18 cellular contexts compared by ENCODE assay signal in the genomic region with DNA sequence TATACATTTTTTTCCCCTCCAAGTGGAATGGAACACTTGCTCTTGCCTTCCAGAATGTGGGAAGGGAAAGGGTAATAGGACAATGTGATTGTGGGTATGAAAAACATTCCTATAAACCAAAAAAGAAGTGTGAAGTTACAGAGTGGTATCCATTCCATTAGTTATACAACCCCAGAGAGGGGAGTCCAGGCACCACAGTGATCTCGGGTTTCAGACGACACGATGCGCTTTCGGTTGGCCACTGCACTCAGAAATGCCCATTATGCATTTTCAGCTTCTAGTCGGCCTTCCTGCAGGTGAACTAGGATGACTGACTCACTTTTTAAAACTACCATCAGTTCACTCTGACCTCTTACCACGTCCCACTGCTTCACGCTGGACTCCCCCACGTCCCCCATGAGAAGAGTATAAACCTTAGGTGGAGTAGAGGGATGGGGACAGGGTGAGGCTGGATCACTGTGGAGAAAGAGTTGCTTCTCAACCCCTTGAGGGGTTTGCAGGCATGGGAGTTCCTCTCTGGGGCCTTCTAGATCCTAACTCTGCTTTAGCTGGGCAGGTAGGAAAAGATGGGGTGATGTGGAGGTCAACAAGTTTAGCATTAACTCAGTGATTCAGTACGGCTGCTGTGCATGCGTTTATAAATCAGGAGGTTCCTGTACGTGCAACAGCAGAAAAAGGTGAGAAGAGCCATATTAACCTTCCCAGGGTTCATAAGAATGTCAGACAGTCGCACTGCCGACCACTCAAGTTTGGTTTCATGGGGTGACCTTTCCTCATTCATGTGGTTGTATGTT. TPM values are rescaled to one million over a fixed set of nuclear protein-coding genes. Genes with fewer than 3 reads are reported as not detected.
DNase-seq lines count a peak whose midpoint lies in the region; ATAC-seq and TF ChIP-seq lines count a peak whose summit lies in the region.
"Had no signal": no experiment of that assay in that cellular context is flagged by ENCODE, and none has a peak within 500 bp of the region (broad histone marks: within the 10 kb centered on the region; RNA-seq: fewer than 3 reads in every experiment).

No MANE protein-coding gene starts in this region.

- no peak overlapping the region for H3K4me3 ChIP-seq in heart left ventricle
- H3K4me3 ChIP-seq in osteoblast (ENCODE audit: insufficient read depth, low read length): no peak overlapping the region
- H3K4me3 ChIP-seq in aorta (ENCODE audit: low read length in 2 of 2): no peak overlapping the region
- H3K4me3 ChIP-seq: mucosa of descending colon, sigmoid colon, SJSA1, upper lobe of right lung had no signal

- no peaks in the 10 kb centered on the region for H3K36me3 Mint-ChIP-seq in activated CD8-positive, alpha-beta T cell treated with anti-CD3 and anti-CD28 coated beads for 36 hours (ENCODE audit: low read depth)

- H3K27ac Mint-ChIP-seq in activated CD8-positive, alpha-beta T cell treated with anti-CD3 and anti-CD28 coated beads for 36 hours: no peak overlapping the region
- H3K27ac Mint-ChIP-seq: activated naive CD8-positive, alpha-beta T cell treated with anti-CD3 and anti-CD28 coated beads, Interleukin-2, amount 50 U/mL, for 24 hours had no signal

- H3K9me3 Mint-ChIP-seq in activated CD8-positive, alpha-beta T cell treated with anti-CD3 and anti-CD28 coated beads for 36 hours: no peaks in the 10 kb centered on the region
- H3K9me3 Mint-ChIP-seq: activated naive CD8-positive, alpha-beta T cell treated with anti-CD3 and anti-CD28 coated beads, Interleukin-2, amount 50 U/mL, for 24 hours had no signal

- DNase-seq in heart left ventricle: no peak
- DNase-seq in left cardiac atrium: no peak
- peak; percentile 16 for DNase-seq in dermis blood vessel endothelial cell
- no peak for DNase-seq in osteoblast (ENCODE audit: insufficient read length, low spot score, missing footprints)
- DNase-seq in aorta: no peak
- no peak for DNase-seq in omental fat pad (ENCODE audit: low spot score)
- DNase-seq in left colon: no peak
- DNase-seq in activated CD8-positive, alpha-beta T cell treated with anti-CD3 and anti-CD28 coated beads for 36 hours: no peak
- DNase-seq: activated CD8-positive, alpha-beta memory T cell treated with anti-CD3 and anti-CD28 coated beads, Interleukin-2, amount 50 U/mL, for 4 hours; activated naive CD8-positive, alpha-beta T cell treated with anti-CD3 and anti-CD28 coated beads, Interleukin-2, amount 50 U/mL, for 24 hours; DMS 273 treated with DMSO at 0.1 percent for 48 hours; GOT3; mucosa of descending colon; NCI-H1105 treated with DMSO at 0.1 percent for 48 hours; NCI-H774; sigmoid colon; upper lobe of right lung had no signal

- no peak for TF ChIP-seq POLR2A in heart left ventricle (IDR thresholded peaks at IDR 0.05)

- TF ChIP-seq CTCF in heart left ventricle (IDR thresholded peaks at IDR 0.05) (no peak), osteoblast (IDR thresholded peaks at IDR 0.05; ENCODE audit: extremely low read depth, low read depth, low read length) (no peak), omental fat pad (IDR thresholded peaks at IDR 0.05) (no peak)
- no peak for TF ChIP-seq CTCF in activated CD8-positive, alpha-beta T cell treated with anti-CD3 and anti-CD28 coated beads for 36 hours (IDR thresholded peaks at IDR 0.05)

- 93 to 94% (median 93%) methylated on average over 14 of the region's 14 CpGs for WGBS in heart left ventricle, 4 donors
- 51 to 58% methylated on average over 14 of the region's 14 CpGs for WGBS in aorta, 2 donors

- H3K27ac ChIP-seq in heart left ventricle (peak overlapping the region in 10 of 12 donors; percentile 46 to 85 (median 80)), osteoblast (ENCODE audit: low read depth, low read length) (peak overlapping the region; percentile 76), aorta (ENCODE audit: low read depth in 1 of 2, low read length in 2 of 2) (peak overlapping the region; percentile 79 to 93)
- H3K27ac ChIP-seq: SJSA1 had no signal

- H3K4me1 Mint-ChIP-seq in activated CD8-positive, alpha-beta T cell treated with anti-CD3 and anti-CD28 coated beads for 36 hours (ENCODE audit: low read depth): no peaks in the 10 kb centered on the region

- H3K9me3 ChIP-seq in heart left ventricle: no peaks in the 10 kb centered on the region
- H3K9me3 ChIP-seq in osteoblast (ENCODE audit: low read depth, low read length): no peaks in the 10 kb centered on the region
- H3K9me3 ChIP-seq in aorta (ENCODE audit: control insufficient read depth, low read length): no peaks in the 10 kb centered on the region
- H3K9me3 ChIP-seq: mucosa of descending colon, sigmoid colon, SJSA1, upper lobe of right lung had no signal

- H3K4me2 ChIP-seq in osteoblast (ENCODE audit: insufficient read depth, low read length): no peak overlapping the region

- no peaks in the 10 kb centered on the region for H3K27me3 ChIP-seq in heart left ventricle
- H3K27me3 ChIP-seq in osteoblast (ENCODE audit: insufficient read depth, low read length): no peaks in the 10 kb centered on the region
- H3K27me3 ChIP-seq in aorta (ENCODE audit: control insufficient read depth in 1 of 2, insufficient read depth in 2 of 2, low read length in 1 of 2): no peaks in the 10 kb centered on the region
- H3K27me3 ChIP-seq: sigmoid colon, SJSA1, upper lobe of right lung had no signal

- no peaks in the 10 kb centered on the region for H4K20me1 ChIP-seq in osteoblast (ENCODE audit: insufficient read depth, low read length)

- ATAC-seq in heart left ventricle (no peak), left cardiac atrium (no peak), aorta (ENCODE audit: low FRiP score) (no peak), omental fat pad (ENCODE audit: low FRiP score) (no peak), left colon (no peak)
- no peak for ATAC-seq in activated CD8-positive, alpha-beta T cell treated with anti-CD3 and anti-CD28 coated beads for 36 hours
- ATAC-seq: activated naive CD8-positive, alpha-beta T cell treated with anti-CD3 and anti-CD28 coated beads, Interleukin-2, amount 50 U/mL, for 24 hours; mucosa of descending colon; upper lobe of right lung had no signal

- no peak overlapping the region for H3K4me3 Mint-ChIP-seq in activated CD8-positive, alpha-beta T cell treated with anti-CD3 and anti-CD28 coated beads for 36 hours
- H3K4me3 Mint-ChIP-seq: activated naive CD8-positive, alpha-beta T cell treated with anti-CD3 and anti-CD28 coated beads, Interleukin-2, amount 50 U/mL, for 24 hours had no signal

- POLR2A ChIA-PET in activated CD8-positive, alpha-beta T cell treated with anti-CD3 and anti-CD28 coated beads for 36 hours (lab: Charles Lee): interaction anchor here (0.9 kb wide), 1 partner anchor 37 kb away, joined by 5 read pairs; no protein-coding TSS in a partner anchor

- CTCF ChIA-PET in activated CD8-positive, alpha-beta T cell treated with anti-CD3 and anti-CD28 coated beads for 36 hours (lab: Charles Lee): no interaction called here

- H3K36me3 ChIP-seq in heart left ventricle (peaks cover 0 to 43% (median 29%) of the 10 kb centered on the region in 9 donors), osteoblast (ENCODE audit: insufficient read depth, low read length) (peaks cover 23% of the 10 kb centered on the region), aorta (ENCODE audit: control insufficient read depth in 1 of 2, insufficient read depth in 2 of 2, low read length in 1 of 2) (peaks cover 0 to 3% of the 10 kb centered on the region in 2 donors)

- intact Hi-C loops in heart left ventricle (cut with DNase I): no loop called here
- intact Hi-C loops in left cardiac atrium (cut with DNase I): no loop called here
- intact Hi-C loops in aorta (cut with DNase I): no loop called here
- intact Hi-C loops in left colon (cut with DNase I, micrococcal nuclease): no loop called here
- intact Hi-C loops in activated CD8-positive, alpha-beta T cell treated with anti-CD3 and anti-CD28 coated beads for 36 hours (cut with micrococcal nuclease): no loop called here

- H3K4me1 ChIP-seq in heart left ventricle: peaks cover 5 to 58% (median 45%) of the 10 kb centered on the region in 12 donors
- H3K4me1 ChIP-seq in osteoblast (ENCODE audit: insufficient read depth, low read length): peaks cover 29% of the 10 kb centered on the region
- H3K4me1 ChIP-seq in aorta (ENCODE audit: control insufficient read depth in 1 of 2, insufficient read depth in 2 of 2, low read length in 2 of 2): peaks cover 0 to 2% of the 10 kb centered on the region in 2 donors

- H3K27me3 Mint-ChIP-seq in activated CD8-positive, alpha-beta T cell treated with anti-CD3 and anti-CD28 coated beads for 36 hours: peaks cover 10% of the 10 kb centered on the region

- H2AFZ ChIP-seq in osteoblast (ENCODE audit: low read length): no peak overlapping the region

- H3K79me2 ChIP-seq in osteoblast (ENCODE audit: insufficient read depth, low read length): peaks cover 53% of the 10 kb centered on the region

RNA-seq across cellular contexts. Expression of gene ZNF532, which starts 50.5 kb away (rescaled TPM):
- 10 to 100 TPM; 50.7 to 84.4 (median 70.9) TPM for total RNA-seq in heart left ventricle
- 10 to 100 TPM; 16.0 to 25.5 TPM for polyA plus RNA-seq in heart left ventricle
- 10 to 100 TPM; 56.8 to 57.9 TPM for total RNA-seq in left cardiac atrium
- 57.2 and 80.3 TPM in 2 replicates for total RNA-seq in dermis blood vessel endothelial cell
- 49.6 and 51.6 TPM in 2 replicates for total RNA-seq in osteoblast
- 100 to 1,000 TPM; 183 to 194 TPM for total RNA-seq in aorta
- 10 to 100 TPM; 19.3 to 43.4 TPM for polyA plus RNA-seq in aorta
- total RNA-seq in omental fat pad: 10 to 100 TPM; 41.7 to 73.6 (median 53.3) TPM
- total RNA-seq in left colon: 10 to 100 TPM in 1 of 2 donors, 1 to 10 TPM in 1; 7.1 to 17.2 TPM
- total RNA-seq in activated CD8-positive, alpha-beta T cell treated with anti-CD3 and anti-CD28 coated beads for 36 hours: 1 to 10 TPM; 1.3 to 1.8 TPM
